In genomic region chr7:140541513-140542192, GRCh38 we compare ENCODE assay signal across 8 cellular contexts.
DNase-seq lines count a peak whose midpoint lies in the region; ATAC-seq and TF ChIP-seq lines count a peak whose summit lies in the region.

No MANE protein-coding gene starts in this region.

- H3F3A ChIP-seq in neural cell (ENCODE audit: insufficient read depth, low read length, poor library complexity, severe bottlenecking): no peaks in the 10 kb centered on the region

- H4K20me1 ChIP-seq in neural cell (ENCODE audit: insufficient read depth): no peaks in the 10 kb centered on the region

- no peak overlapping the region for H2AFZ ChIP-seq in neural cell (ENCODE audit: low read depth, low read length)

- 10 to 18% methylated on average over 12 to 13 of the region's 17 CpGs for WGBS in esophagus squamous epithelium, 2 donors

- no peaks in the 10 kb centered on the region for H3K9me2 ChIP-seq in neural cell (ENCODE audit: insufficient read depth, low read length)

- intact Hi-C loops in esophagus squamous epithelium (cut with DNase I): no loop called here

- peaks cover 5 to 16% of the 10 kb centered on the region in 2 donors for H3K27me3 Mint-ChIP-seq in natural killer cell treated with Interleukin-12 subunit alpha and Interleukin-12 subunit beta and Interleukin-15 and Interleukin-18, amount 100 ng/mL, for 72 hours

- TF ChIP-seq RAD21 in neural cell (conservative IDR thresholded peaks at IDR 0.05): no peak

- H3K4me3 Mint-ChIP-seq in natural killer cell treated with Interleukin-12 subunit alpha and Interleukin-12 subunit beta and Interleukin-15 and Interleukin-18, amount 100 ng/mL, for 72 hours: no peak overlapping the region

- H3K9ac ChIP-seq in NT2/D1 (ENCODE audit: insufficient read length, low read depth) (peak overlapping the region; percentile 72), neural cell (ENCODE audit: low read length) (no peak overlapping the region)

- no peaks in the 10 kb centered on the region for H3K36me3 Mint-ChIP-seq in natural killer cell treated with Interleukin-12 subunit alpha and Interleukin-12 subunit beta and Interleukin-15 and Interleukin-18, amount 100 ng/mL, for 72 hours

- H3K27me3 ChIP-seq in NT2/D1 (ENCODE audit: insufficient read depth, insufficient read length) (no peaks in the 10 kb centered on the region), esophagus squamous epithelium (no peaks in the 10 kb centered on the region), neural cell (ENCODE audit: insufficient read depth, low read depth, low read length) (no peaks in the 10 kb centered on the region)

- H3K4me1 Mint-ChIP-seq in natural killer cell treated with Interleukin-12 subunit alpha and Interleukin-12 subunit beta and Interleukin-15 and Interleukin-18, amount 100 ng/mL, for 72 hours (ENCODE audit: low read depth in 2 of 2): no peaks in the 10 kb centered on the region

- peak overlapping the region; percentile 18 for H3K4me3 ChIP-seq in HFF-Myc (replicated peaks; ENCODE audit: low read depth, low read length)
- peak overlapping the region; percentile 3 for H3K4me3 ChIP-seq in NT2/D1 (ENCODE audit: insufficient read length, low read depth)
- peak overlapping the region in 1 of 4 donors; percentile 24 for H3K4me3 ChIP-seq in esophagus squamous epithelium
- peak overlapping the region; percentile 18 for H3K4me3 ChIP-seq in neural cell (ENCODE audit: low read length)

- no peak for TF ChIP-seq POLR2A in esophagus squamous epithelium (IDR thresholded peaks at IDR 0.05)

- H3K9me3 Mint-ChIP-seq in natural killer cell treated with Interleukin-12 subunit alpha and Interleukin-12 subunit beta and Interleukin-15 and Interleukin-18, amount 100 ng/mL, for 72 hours: no peaks in the 10 kb centered on the region

- no peak for TF ChIP-seq EP300 in neural cell (conservative IDR thresholded peaks at IDR 0.05; ENCODE audit: poor library complexity, severe bottlenecking)

- ATAC-seq in natural killer cell treated with Interleukin-12 subunit alpha and Interleukin-12 subunit beta and Interleukin-15 and Interleukin-18, amount 100 ng/mL, for 72 hours: no peak
- no peak for ATAC-seq in HG03095 (IDR thresholded peaks at IDR 0.05; ENCODE audit: unreplicated experiment)

- H3K4me1 ChIP-seq in NT2/D1 (ENCODE audit: insufficient read depth, insufficient read length) (peaks cover 3% of the 10 kb centered on the region), esophagus squamous epithelium (peaks cover 7 to 40% (median 14%) of the 10 kb centered on the region in 3 donors)

- DNase-seq in HFF-Myc (ENCODE audit: extremely low read depth, low read depth) (peak; percentile 97), NT2/D1 (ENCODE audit: low read depth, low spot score) (peak; percentile 97), esophagus squamous epithelium (lab: John Stamatoyannopoulos, UW) (no peak), mesenteric fat pad (ENCODE audit: low spot score) (no peak)
- no peak for DNase-seq in natural killer cell treated with Interleukin-12 subunit alpha and Interleukin-12 subunit beta and Interleukin-15 and Interleukin-18, amount 100 ng/mL, for 72 hours (ENCODE audit: low spot score)
- no peak for DNase-seq in stimulated activated CD4-positive, alpha-beta T cell treated with anti-CD3 and anti-CD28 coated beads, Interleukin-4, amount 100 ng/mL, for 1 hour

- no peak overlapping the region for H3K27ac Mint-ChIP-seq in natural killer cell treated with Interleukin-12 subunit alpha and Interleukin-12 subunit beta and Interleukin-15 and Interleukin-18, amount 100 ng/mL, for 72 hours

- no peaks in the 10 kb centered on the region for H3K79me2 ChIP-seq in neural cell (replicated peaks; ENCODE audit: insufficient read depth, low read length)

- H3K4me2 ChIP-seq in neural cell (ENCODE audit: low read length): no peak overlapping the region

- TF ChIP-seq CTCF in HFF-Myc (IDR thresholded peaks at IDR 0.05; ENCODE audit: low read depth, low read length, missing control alignments) (no peak), esophagus squamous epithelium (IDR thresholded peaks at IDR 0.05) (no peak), neural cell (IDR thresholded peaks at IDR 0.05; ENCODE audit: poor library complexity, severe bottlenecking) (no peak)

- H3K27ac ChIP-seq in esophagus squamous epithelium: peak overlapping the region; percentile 30 to 86 (median 76)
- no peak overlapping the region for H3K27ac ChIP-seq in neural cell (ENCODE audit: low read length)

- H3K9me3 ChIP-seq in NT2/D1 (ENCODE audit: insufficient read depth, low read length): no peaks in the 10 kb centered on the region
- no peaks in the 10 kb centered on the region for H3K9me3 ChIP-seq in esophagus squamous epithelium
- no peaks in the 10 kb centered on the region for H3K9me3 ChIP-seq in neural cell (ENCODE audit: low read length)

- H3K36me3 ChIP-seq in NT2/D1 (ENCODE audit: insufficient read depth, insufficient read length, low read length): peaks cover 25% of the 10 kb centered on the region
- H3K36me3 ChIP-seq in esophagus squamous epithelium: peaks cover 0 to 28% (median 0%) of the 10 kb centered on the region in 3 donors
- peaks cover 4% of the 10 kb centered on the region for H3K36me3 ChIP-seq in neural cell (ENCODE audit: insufficient read depth, low read length)

TF ChIP-seq in neural cell, 6 proteins besides CTCF, POLR2A, EP300 and RAD21:
- no peak for TF ChIP-seq MXI1 (conservative IDR thresholded peaks at IDR 0.05; ENCODE audit: poor library complexity, severe bottlenecking)
- TF ChIP-seq POLR2AphosphoS5 (IDR thresholded peaks at IDR 0.05): no peak
- peak; percentile 56 for TF ChIP-seq REST (IDR thresholded peaks at IDR 0.05; ENCODE audit: borderline replicate concordance)
- TF ChIP-seq EZH2 (IDR thresholded peaks at IDR 0.05; ENCODE audit: borderline replicate concordance, insufficient read depth, low read length, poor library complexity, severe bottlenecking): no peak
- TF ChIP-seq TAF1 (IDR thresholded peaks at IDR 0.05; ENCODE audit: low read depth): no peak

Comparison
In these comparisons a context has a peak if more than half of its experiments do, and no peak if none do; other contexts are left out.
1. DNase-seq: peak in HFF-Myc (single experiment) and NT2/D1 (single experiment); none in esophagus squamous epithelium (single experiment), natural killer cell treated with Interleukin-12 subunit alpha and Interleukin-12 subunit beta and Interleukin-15 and Interleukin-18, amount 100 ng/mL, for 72 hours (single experiment), mesenteric fat pad (single experiment) and stimulated activated CD4-positive, alpha-beta T cell treated with anti-CD3 and anti-CD28 coated beads, Interleukin-4, amount 100 ng/mL, for 1 hour (single experiment).